22 cellular contexts compared by ENCODE assay signal in the genomic region with DNA sequence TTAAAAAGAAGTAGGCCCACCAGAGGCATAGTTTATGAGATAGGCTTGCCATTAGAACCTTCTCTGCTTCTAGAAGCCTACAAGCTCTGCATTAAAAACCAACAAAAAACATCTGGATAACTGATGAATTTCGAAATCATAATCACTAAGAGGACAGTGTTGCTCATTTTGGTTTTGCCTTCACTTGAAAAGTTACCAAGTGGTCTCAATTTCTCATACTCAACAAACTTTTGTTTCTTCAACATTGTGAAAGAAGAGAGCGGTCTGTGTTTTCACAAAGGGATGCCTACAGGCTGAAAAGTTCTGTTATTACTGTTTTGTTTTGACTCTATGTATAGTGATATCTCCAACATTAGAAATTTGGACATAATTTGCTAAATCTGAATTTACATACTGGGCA.
"Had no signal": no experiment of that assay in that cellular context is flagged by ENCODE, and none has a peak within 500 bp of the region (broad histone marks: within the 10 kb centered on the region; RNA-seq: fewer than 3 reads in every experiment).

No MANE protein-coding gene starts in this region.

- H3K4me3 Mint-ChIP-seq: activated B cell treated with CpG ODN at 0.5 μM for 24 hours; activated CD4-positive, alpha-beta memory T cell treated with anti-CD3 and anti-CD28 coated beads for 36 hours; activated naive CD8-positive, alpha-beta T cell treated with anti-CD3 and anti-CD28 coated beads for 36 hours; brain; endodermal cell; naive B cell; neural progenitor cell; stimulated activated effector memory CD8-positive, alpha-beta T cell treated with anti-CD3 and anti-CD28 coated beads, Interleukin-12 subunit alpha, Interleukin-12 subunit beta, amount 100 ng/mL, for 72 hours had no signal

- H3K4me3 ChIP-seq: colonic mucosa, hepatocyte, mucosa of descending colon, neural progenitor cell, prostate gland, right atrium auricular region, smooth muscle cell, thoracic aorta, upper lobe of left lung had no signal

- H3K27me3 Mint-ChIP-seq: activated B cell treated with CpG ODN at 0.5 μM for 24 hours; activated CD4-positive, alpha-beta memory T cell treated with anti-CD3 and anti-CD28 coated beads for 36 hours; activated naive CD8-positive, alpha-beta T cell treated with anti-CD3 and anti-CD28 coated beads for 36 hours; brain; naive B cell had no signal

- DNase-seq: activated B cell treated with CpG ODN at 0.5 μM for 24 hours; activated CD4-positive, alpha-beta memory T cell treated with anti-CD3 and anti-CD28 coated beads for 36 hours; activated CD4-positive, alpha-beta T cell treated with anti-CD3 and anti-CD28 coated beads for 4 hours; activated naive CD8-positive, alpha-beta T cell treated with anti-CD3 and anti-CD28 coated beads for 36 hours; anterior cingulate cortex; central memory CD4-positive, alpha-beta T cell; colonic mucosa; endodermal cell; left cardiac atrium; mesenchymal stem cell; mucosa of descending colon; naive B cell; stimulated activated CD4-positive, alpha-beta T cell treated with anti-CD3 and anti-CD28 coated beads, Interleukin-4, amount 100 ng/mL, for 24 hours; upper lobe of left lung had no signal

- H3K27ac Mint-ChIP-seq: activated B cell treated with CpG ODN at 0.5 μM for 24 hours; activated CD4-positive, alpha-beta memory T cell treated with anti-CD3 and anti-CD28 coated beads for 36 hours; activated naive CD8-positive, alpha-beta T cell treated with anti-CD3 and anti-CD28 coated beads for 36 hours; brain; endodermal cell; naive B cell; neural progenitor cell; stimulated activated effector memory CD8-positive, alpha-beta T cell treated with anti-CD3 and anti-CD28 coated beads, Interleukin-12 subunit alpha, Interleukin-12 subunit beta, amount 100 ng/mL, for 72 hours had no signal

- H3K4me1 Mint-ChIP-seq: activated B cell treated with CpG ODN at 0.5 μM for 24 hours; brain; naive B cell; stimulated activated effector memory CD8-positive, alpha-beta T cell treated with anti-CD3 and anti-CD28 coated beads, Interleukin-12 subunit alpha, Interleukin-12 subunit beta, amount 100 ng/mL, for 72 hours had no signal

- ATAC-seq: left cardiac atrium; mucosa of descending colon; stimulated activated effector memory CD8-positive, alpha-beta T cell treated with anti-CD3 and anti-CD28 coated beads, Interleukin-12 subunit alpha, Interleukin-12 subunit beta, amount 100 ng/mL, for 72 hours had no signal
